8 cellular contexts compared by ENCODE assay signal in genomic region chr12:101697930-101698781, GRCh38. TPM values are rescaled to one million over a fixed set of nuclear protein-coding genes. Genes with fewer than 3 reads are reported as not detected.
DNase-seq lines count a peak whose midpoint lies in the region; ATAC-seq, FAIRE-seq and TF ChIP-seq lines count a peak whose summit lies in the region.

No MANE protein-coding gene starts in this region.

- H3K9me1 ChIP-seq in endothelial cell of umbilical vein (replicated peaks; ENCODE audit: control insufficient read depth, extremely low read depth, insufficient read depth, low read length) = no peaks in the 10 kb centered on the region

- TF ChIP-seq CTCF in WI38 (IDR thresholded peaks at IDR 0.05; ENCODE audit: low read depth, low read length) (no peak), endothelial cell of umbilical vein (IDR thresholded peaks at IDR 0.05; ENCODE audit: extremely low read depth in 1 of 2, insufficient read depth in 1 of 2, low read depth in 1 of 2, low read length in 2 of 2) (no peak)

- peak overlapping the region; percentile 83 for H3K27ac Mint-ChIP-seq in activated CD4-positive, alpha-beta T cell treated with anti-CD3 and anti-CD28 coated beads for 36 hours
- peak overlapping the region; percentile 97 for H3K27ac Mint-ChIP-seq in memory B cell

- CTCF ChIA-PET in activated CD4-positive, alpha-beta T cell treated with anti-CD3 and anti-CD28 coated beads for 36 hours (lab: Charles Lee) = no interaction called here
- CTCF ChIA-PET in endothelial cell of umbilical vein (lab: Charles Lee) = interaction anchor here (0.6 to 1.2 kb wide), 6 partner anchors 10 to 206 kb away, joined by 3 to 7 read pairs (median 4); no protein-coding TSS in a partner anchor

- H3K27me3 Mint-ChIP-seq in activated CD4-positive, alpha-beta T cell treated with anti-CD3 and anti-CD28 coated beads for 36 hours = no peaks in the 10 kb centered on the region
- no peaks in the 10 kb centered on the region for H3K27me3 Mint-ChIP-seq in memory B cell

- H3K27me3 ChIP-seq in endothelial cell of umbilical vein (ENCODE audit: control insufficient read depth in 2 of 2, insufficient read depth in 2 of 2, low read length in 2 of 2) (no peaks in the 10 kb centered on the region), stomach smooth muscle (ENCODE audit: control insufficient read depth in 1 of 2, insufficient read depth in 2 of 2, low read length in 2 of 2) (no peaks in the 10 kb centered on the region)

- peaks cover 21% of the 10 kb centered on the region for H3K79me2 ChIP-seq in endothelial cell of umbilical vein (ENCODE audit: control insufficient read depth, insufficient read depth, low read length)

- FAIRE-seq in H54 (lab: Jason Lieb, UNC) (peak; percentile 23), endothelial cell of umbilical vein (lab: Jason Lieb, UNC) (no peak)

- peaks cover 29% of the 10 kb centered on the region for H3K4me1 Mint-ChIP-seq in activated CD4-positive, alpha-beta T cell treated with anti-CD3 and anti-CD28 coated beads for 36 hours
- peaks cover 47% of the 10 kb centered on the region for H3K4me1 Mint-ChIP-seq in memory B cell

- intact Hi-C loops in activated CD4-positive, alpha-beta T cell treated with anti-CD3 and anti-CD28 coated beads for 36 hours (cut with DNase I, micrococcal nuclease) = loop anchor here in 1 of 2 experiments (1.0 to 5.0 kb wide), 3 partner anchors 133 to 291 kb away; partner anchors contain the start of genes ARL1 and DRAM1
- intact Hi-C loops in endothelial cell of umbilical vein (cut with micrococcal nuclease) = loop anchor here (5.0 to 10.0 kb wide), 2 partner anchors 291 to 1123 kb away; partner anchors contain the start of genes ARL1 and GAS2L3

- BruUV-seq in endothelial cell of umbilical vein (replicated peaks; lab: Mats Ljungman, UMichigan) = no TSS peak

- in situ Hi-C loops in KBM-7 (cut with MboI; ENCODE audit: low pct_unique_long_range_greater_than_20kb, low sequenced_read_pairs) = no loop called here

- POLR2A ChIA-PET in activated CD4-positive, alpha-beta T cell treated with anti-CD3 and anti-CD28 coated beads for 36 hours (lab: Charles Lee) = no interaction called here
- POLR2A ChIA-PET in endothelial cell of umbilical vein (lab: Charles Lee) = no interaction called here

- H3K9ac ChIP-seq in endothelial cell of umbilical vein (replicated peaks; ENCODE audit: extremely low read depth, insufficient read depth, low read length) (peak overlapping the region; percentile 61), stomach smooth muscle (ENCODE audit: low read length in 2 of 2) (peak overlapping the region; percentile 83 to 88)

- peak overlapping the region; percentile 81 for H3K4me3 Mint-ChIP-seq in activated CD4-positive, alpha-beta T cell treated with anti-CD3 and anti-CD28 coated beads for 36 hours
- peak overlapping the region; percentile 92 for H3K4me3 Mint-ChIP-seq in memory B cell

- peak overlapping the region; percentile 76 for H2AFZ ChIP-seq in endothelial cell of umbilical vein (ENCODE audit: low read depth, low read length)

- H3K4me3 ChIP-seq in WI38 (ENCODE audit: low read depth, low read length) (peak overlapping the region; percentile 80), endothelial cell of umbilical vein (replicated peaks in 1 of 3; ENCODE audit: insufficient read depth in 1 of 3, low read depth in 1 of 3, low read length in 3 of 3) (peak overlapping the region; percentile 72 to 82 (median 81)), stomach smooth muscle (ENCODE audit: low read length in 2 of 2) (peak overlapping the region; percentile 92 to 96)

- peak; percentile 21 for ATAC-seq in activated CD4-positive, alpha-beta T cell treated with anti-CD3 and anti-CD28 coated beads for 36 hours
- ATAC-seq in memory B cell (ENCODE audit: low read depth) = peak; percentile 18

- H3K9me3 Mint-ChIP-seq in activated CD4-positive, alpha-beta T cell treated with anti-CD3 and anti-CD28 coated beads for 36 hours (ENCODE audit: low read depth) = no peaks in the 10 kb centered on the region
- no peaks in the 10 kb centered on the region for H3K9me3 Mint-ChIP-seq in memory B cell

- peak overlapping the region; percentile 87 for H3K4me2 ChIP-seq in endothelial cell of umbilical vein (ENCODE audit: insufficient read depth, low read length)

- TF ChIP-seq POLR2A in H54 (IDR thresholded peaks at IDR 0.05; ENCODE audit: low read depth, low read length) (peak; percentile 16), endothelial cell of umbilical vein (IDR thresholded peaks at IDR 0.05; ENCODE audit: low read depth, low read length) (no peak)

- no peaks in the 10 kb centered on the region for H3K9me3 ChIP-seq in endothelial cell of umbilical vein (replicated peaks; ENCODE audit: control insufficient read depth, insufficient read depth, low read length)
- H3K9me3 ChIP-seq in stomach smooth muscle (ENCODE audit: control insufficient read depth in 2 of 2, low read length in 2 of 2) = no peaks in the 10 kb centered on the region

- H3K27ac ChIP-seq in endothelial cell of umbilical vein (ENCODE audit: insufficient read depth, low read depth, low read length) = peak overlapping the region; percentile 19
- peak overlapping the region; percentile 82 for H3K27ac ChIP-seq in stomach smooth muscle (ENCODE audit: low read length)

- no peaks in the 10 kb centered on the region for H4K20me1 ChIP-seq in endothelial cell of umbilical vein (replicated peaks; ENCODE audit: control insufficient read depth, extremely low read depth, insufficient read depth, low read length)

- dilution Hi-C loops in endothelial cell of umbilical vein (cut with MboI; ENCODE audit: extremely low pct_ligation_motif_present, low sequenced_read_pairs) = no loop called here

- peak; percentile 35 for DNase-seq in activated CD4-positive, alpha-beta T cell treated with anti-CD3 and anti-CD28 coated beads for 36 hours
- DNase-seq in activated CD4-positive, alpha-beta T cell treated with anti-CD3 and anti-CD28 coated beads for 1 hour = no peak
- peak; percentile 42 for DNase-seq in H54 (ENCODE audit: insufficient read length, low spot score)
- peak; percentile 63 for DNase-seq in KBM-7
- peak; percentile 46 for DNase-seq in endothelial cell of umbilical vein (ENCODE audit: low read depth, low spot score)
- peak in 1 of 2 donors; percentile 37 for DNase-seq in memory B cell (ENCODE audit: low spot score in 2 of 2)

- H3K4me1 ChIP-seq in endothelial cell of umbilical vein (ENCODE audit: control insufficient read depth, extremely low read depth, insufficient read depth, low read length) (peaks cover 6% of the 10 kb centered on the region), stomach smooth muscle (ENCODE audit: control insufficient read depth, insufficient read depth, low read length) (peaks cover 19% of the 10 kb centered on the region)

- no peaks in the 10 kb centered on the region for H3K36me3 Mint-ChIP-seq in activated CD4-positive, alpha-beta T cell treated with anti-CD3 and anti-CD28 coated beads for 36 hours (ENCODE audit: low read depth)
- H3K36me3 Mint-ChIP-seq in memory B cell = no peaks in the 10 kb centered on the region

- H3K36me3 ChIP-seq in endothelial cell of umbilical vein (ENCODE audit: control insufficient read depth in 2 of 2, extremely low read depth in 1 of 2, insufficient read depth in 2 of 2, low read length in 2 of 2) (no peaks in the 10 kb centered on the region), stomach smooth muscle (ENCODE audit: control insufficient read depth in 2 of 2, insufficient read depth in 2 of 2, low read length in 2 of 2) (no peaks in the 10 kb centered on the region)

TF ChIP-seq in endothelial cell of umbilical vein, 7 proteins besides CTCF, POLR2A, EP300 and RAD21:
- TF ChIP-seq JUN (IDR thresholded peaks at IDR 0.05; ENCODE audit: borderline replicate concordance, insufficient read depth, insufficient read length, low read depth) (no peak), EZH2 (IDR thresholded peaks at IDR 0.05; ENCODE audit: borderline replicate concordance, low read depth, low read length, severe bottlenecking) (no peak), MYC (IDR thresholded peaks at IDR 0.05; ENCODE audit: low read depth, low read length) (no peak), POLR2AphosphoS5 (IDR thresholded peaks at IDR 0.05; ENCODE audit: insufficient read depth, low read depth, low read length) (no peak), FOS (IDR thresholded peaks at IDR 0.05; ENCODE audit: borderline replicate concordance, insufficient read depth, low read length) (no peak), GATA2 (IDR thresholded peaks at IDR 0.05; ENCODE audit: insufficient read depth, insufficient read length, low read depth, low read length) (no peak)
- TF ChIP-seq, protein P1, sequence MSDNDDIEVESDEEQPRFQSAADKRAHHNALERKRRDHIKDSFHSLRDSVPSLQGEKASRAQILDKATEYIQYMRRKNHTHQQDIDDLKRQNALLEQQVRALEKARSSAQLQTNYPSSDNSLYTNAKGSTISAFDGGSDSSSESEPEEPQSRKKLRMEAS (IDR thresholded peaks at IDR 0.05; ENCODE audit: insufficient read depth, insufficient read length) = no peak

RNA-seq across cellular contexts. Expression of gene CHPT1, which starts 0.7 kb away (rescaled TPM):
- 10 to 100 TPM; 12.2 to 15.2 TPM for total RNA-seq in activated CD4-positive, alpha-beta T cell treated with anti-CD3 and anti-CD28 coated beads for 36 hours
- total RNA-seq in endothelial cell of umbilical vein = 19.3 and 25.3 TPM in 2 replicates
- polyA plus RNA-seq in endothelial cell of umbilical vein = 12.1 and 12.5 TPM in 2 replicates
- 13.3 and 13.4 TPM in 2 replicates for polyA plus RNA-seq in endothelial cell of umbilical vein (2011; cell fraction: cytosol; rRNA removed)
- polyA plus RNA-seq in endothelial cell of umbilical vein (2011; cell fraction: nucleus; rRNA removed) = 8.5 and 10.1 TPM in 2 replicates
- 20.9 and 28.6 TPM in 2 replicates for polyA plus RNA-seq in endothelial cell of umbilical vein (2012)
- polyA minus RNA-seq in endothelial cell of umbilical vein = 7.5 and 8.9 TPM in 2 replicates
- 20.9 TPM for polyA minus RNA-seq in endothelial cell of umbilical vein (2011; cell fraction: cytosol; rRNA and poly(A)+ RNA removed)
- 14.2 and 14.6 TPM in 2 replicates for polyA minus RNA-seq in endothelial cell of umbilical vein (2011; cell fraction: nucleus; rRNA and poly(A)+ RNA removed)

RNA-seq across cellular contexts. Expression of gene SYCP3, which starts 41.1 kb away (rescaled TPM):
- total RNA-seq in activated CD4-positive, alpha-beta T cell treated with anti-CD3 and anti-CD28 coated beads for 36 hours = under 1 TPM in 1 of 2 experiments, not detected in 1; 0.16 TPM
- total RNA-seq in endothelial cell of umbilical vein = 0.25 and 0.29 TPM in 2 replicates
- not detected in 2 replicates for polyA plus RNA-seq in endothelial cell of umbilical vein
- polyA plus RNA-seq in endothelial cell of umbilical vein (2011; cell fraction: cytosol; rRNA removed) = 0.03 TPM in 1 of 2 replicates, not detected in the other
- 0.13 and 0.57 TPM in 2 replicates for polyA plus RNA-seq in endothelial cell of umbilical vein (2011; cell fraction: nucleus; rRNA removed)
- 0.22 and 0.36 TPM in 2 replicates for polyA plus RNA-seq in endothelial cell of umbilical vein (2012)
- 0.11 TPM in 1 of 2 replicates, not detected in the other for polyA minus RNA-seq in endothelial cell of umbilical vein
- not detected for polyA minus RNA-seq in endothelial cell of umbilical vein (2011; cell fraction: cytosol; rRNA and poly(A)+ RNA removed)
- 0.58 and 1.1 TPM in 2 replicates for polyA minus RNA-seq in endothelial cell of umbilical vein (2011; cell fraction: nucleus; rRNA and poly(A)+ RNA removed)
